In the genomic region with DNA sequence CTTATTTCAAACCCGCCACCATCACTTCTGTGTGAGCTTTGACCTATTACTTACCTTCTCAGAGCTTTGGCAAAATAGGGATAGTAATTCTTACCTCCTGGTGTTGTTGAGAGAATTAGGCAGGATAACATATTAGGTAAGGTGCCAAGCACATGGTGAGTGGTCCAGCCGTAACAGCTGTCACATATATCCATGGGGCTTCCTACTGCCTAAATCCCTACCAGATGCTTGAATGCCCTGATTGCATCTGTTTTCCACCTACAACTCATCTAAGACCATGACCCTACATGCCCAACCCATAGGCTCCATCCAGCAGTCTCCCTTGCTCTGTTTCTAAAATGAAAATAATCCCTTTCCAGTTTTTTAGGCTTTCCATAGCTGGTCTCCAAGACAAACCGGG, we compare ENCODE assay signal across 24 cellular contexts.
A peak's percentile ranks its signal among the peaks of the same experiment; 100 is the strongest.
DNase-seq lines count a peak whose midpoint lies in the region; ATAC-seq, FAIRE-seq and TF ChIP-seq lines count a peak whose summit lies in the region.
"Had no signal": no experiment of that assay in that cellular context is flagged by ENCODE, and none has a peak within 500 bp of the region (broad histone marks: within the 10 kb centered on the region; RNA-seq: fewer than 3 reads in every experiment).

No MANE protein-coding gene starts in this region.

- TF ChIP-seq CTCF in ascending aorta (IDR thresholded peaks at IDR 0.05), result no peak
- TF ChIP-seq CTCF in gastroesophageal sphincter (IDR thresholded peaks at IDR 0.05), result no peak
- TF ChIP-seq CTCF in dorsolateral prefrontal cortex (IDR thresholded peaks at IDR 0.05 in 54 of 56, conservative IDR thresholded peaks at IDR 0.05 in 2 of 56; ENCODE audit: low read depth in 1 of 56, partially characterized antibody in 56 of 56), result no peak

- intact Hi-C loops in ascending aorta (cut with DNase I), result no loop called here
- intact Hi-C loops in dorsolateral prefrontal cortex (cut with DNase I), result no loop called here

- no peaks in the 10 kb centered on the region for H3K9me3 ChIP-seq in ascending aorta
- H3K9me3 ChIP-seq in gastroesophageal sphincter, result no peaks in the 10 kb centered on the region
- H3K9me3 ChIP-seq: Caco-2, MG63, SK-N-SH had no signal

- no peak for FAIRE-seq in frontal cortex (lab: Jason Lieb, UNC)
- FAIRE-seq: GM12892, H1 had no signal

- H3K4me3 ChIP-seq in ascending aorta (no peak overlapping the region), gastroesophageal sphincter (no peak overlapping the region), dorsolateral prefrontal cortex (no peak overlapping the region)
- H3K4me3 ChIP-seq: MG63 had no signal

- H3K27ac ChIP-seq in ascending aorta (peak overlapping the region; percentile 87 to 90), gastroesophageal sphincter (peak overlapping the region; percentile 75 to 98 (median 79)), dorsolateral prefrontal cortex (peak overlapping the region in 7 of 59 donors; percentile 2 to 47 (median 22))

- no peak for ATAC-seq in gastroesophageal sphincter
- no peak for ATAC-seq in GM21390 (IDR thresholded peaks at IDR 0.05; ENCODE audit: unreplicated experiment)
- ATAC-seq: CD8-positive, alpha-beta T cell; Panc1 had no signal

- 76 to 79% methylated on average over 3 of the region's 3 CpGs for WGBS in gastroesophageal sphincter (ENCODE audit: low coverage in 1 of 2), 2 donors

- no peak for TF ChIP-seq POLR2A in gastroesophageal sphincter (IDR thresholded peaks at IDR 0.05)

- peak; percentile 72 for DNase-seq in NCI-H524 treated with DMSO at 0.1 percent for 48 hours (lab: John Stamatoyannopoulos, UW)
- no peak for DNase-seq in ascending aorta (ENCODE audit: low spot score in 2 of 2)
- no peak for DNase-seq in OCI-M1 (lab: John Stamatoyannopoulos, UW)
- no peak for DNase-seq in dorsolateral prefrontal cortex
- DNase-seq in frontal cortex (ENCODE audit: low spot score in 2 of 2), result no peak
- DNase-seq: C1 segment of cervical spinal cord; Caco-2; CD8-positive, alpha-beta T cell; DND-41; HCEC 1CT; KG1; MG63; NCI-H1105 treated with DMSO at 0.1 percent for 48 hours; NCI-H187; NCI-H2081 treated with DMSO at 0.1 percent for 48 hours; NCI-H526; SHP77 treated with DMSO at 0.1 percent for 48 hours; SK-N-SH; SW 1271 had no signal

- H3K36me3 ChIP-seq in ascending aorta (no peaks in the 10 kb centered on the region), gastroesophageal sphincter (no peaks in the 10 kb centered on the region)
- H3K36me3 ChIP-seq: MG63 had no signal

- H3K4me1 ChIP-seq in ascending aorta, result peaks cover 3 to 33% of the 10 kb centered on the region in 2 donors
- H3K4me1 ChIP-seq in gastroesophageal sphincter, result peaks cover 3 to 53% (median 18%) of the 10 kb centered on the region in 3 donors
- H3K4me1 ChIP-seq: Caco-2 had no signal

- H3K27me3 ChIP-seq in ascending aorta (no peaks in the 10 kb centered on the region), gastroesophageal sphincter (no peaks in the 10 kb centered on the region), dorsolateral prefrontal cortex (no peaks in the 10 kb centered on the region)
- H3K27me3 ChIP-seq: MG63 had no signal

- TF ChIP-seq EP300 in gastroesophageal sphincter (IDR thresholded peaks at IDR 0.05), result no peak
